ENCODE assay signal across 1 cellular context in the genomic region with DNA sequence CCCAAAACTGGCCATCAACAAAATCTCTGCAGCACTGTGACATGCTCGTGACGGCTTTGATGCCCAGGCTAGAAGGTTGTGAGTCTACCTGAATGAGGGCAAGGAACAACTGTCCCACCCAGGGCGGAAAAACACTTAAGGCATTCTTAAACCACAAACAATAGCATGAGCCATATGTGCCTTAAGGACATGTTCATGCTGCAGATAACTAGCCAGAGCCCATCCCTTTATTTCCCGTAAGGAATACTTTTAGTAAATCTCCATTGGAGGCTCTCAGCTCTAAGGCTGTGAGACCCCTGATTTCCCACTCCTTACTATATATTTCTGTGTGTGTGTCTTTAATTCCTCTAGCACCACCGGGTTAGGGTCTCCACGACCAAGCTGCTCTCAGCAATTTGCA.
TF ChIP-seq lines count a peak whose summit lies in the region.

No MANE protein-coding gene starts in this region.

TF ChIP-seq in neural cell, 6 proteins besides CTCF, POLR2A, EP300 and RAD21:
- no peak for TF ChIP-seq EZH2 (IDR thresholded peaks at IDR 0.05; ENCODE audit: borderline replicate concordance, insufficient read depth, low read length, poor library complexity, severe bottlenecking)
- TF ChIP-seq, protein P1, sequence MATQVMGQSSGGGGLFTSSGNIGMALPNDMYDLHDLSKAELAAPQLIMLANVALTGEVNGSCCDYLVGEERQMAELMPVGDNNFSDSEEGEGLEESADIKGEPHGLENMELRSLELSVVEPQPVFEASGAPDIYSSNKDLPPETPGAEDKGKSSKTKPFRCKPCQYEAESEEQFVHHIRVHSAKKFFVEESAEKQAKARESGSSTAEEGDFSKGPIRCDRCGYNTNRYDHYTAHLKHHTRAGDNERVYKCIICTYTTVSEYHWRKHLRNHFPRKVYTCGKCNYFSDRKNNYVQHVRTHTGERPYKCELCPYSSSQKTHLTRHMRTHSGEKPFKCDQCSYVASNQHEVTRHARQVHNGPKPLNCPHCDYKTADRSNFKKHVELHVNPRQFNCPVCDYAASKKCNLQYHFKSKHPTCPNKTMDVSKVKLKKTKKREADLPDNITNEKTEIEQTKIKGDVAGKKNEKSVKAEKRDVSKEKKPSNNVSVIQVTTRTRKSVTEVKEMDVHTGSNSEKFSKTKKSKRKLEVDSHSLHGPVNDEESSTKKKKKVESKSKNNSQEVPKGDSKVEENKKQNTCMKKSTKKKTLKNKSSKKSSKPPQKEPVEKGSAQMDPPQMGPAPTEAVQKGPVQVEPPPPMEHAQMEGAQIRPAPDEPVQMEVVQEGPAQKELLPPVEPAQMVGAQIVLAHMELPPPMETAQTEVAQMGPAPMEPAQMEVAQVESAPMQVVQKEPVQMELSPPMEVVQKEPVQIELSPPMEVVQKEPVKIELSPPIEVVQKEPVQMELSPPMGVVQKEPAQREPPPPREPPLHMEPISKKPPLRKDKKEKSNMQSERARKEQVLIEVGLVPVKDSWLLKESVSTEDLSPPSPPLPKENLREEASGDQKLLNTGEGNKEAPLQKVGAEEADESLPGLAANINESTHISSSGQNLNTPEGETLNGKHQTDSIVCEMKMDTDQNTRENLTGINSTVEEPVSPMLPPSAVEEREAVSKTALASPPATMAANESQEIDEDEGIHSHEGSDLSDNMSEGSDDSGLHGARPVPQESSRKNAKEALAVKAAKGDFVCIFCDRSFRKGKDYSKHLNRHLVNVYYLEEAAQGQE (IDR thresholded peaks at IDR 0.05; ENCODE audit: borderline replicate concordance) = no peak
- no peak for TF ChIP-seq POLR2AphosphoS5 (IDR thresholded peaks at IDR 0.05)
- no peak for TF ChIP-seq MXI1 (conservative IDR thresholded peaks at IDR 0.05; ENCODE audit: poor library complexity, severe bottlenecking)
- TF ChIP-seq SMC3 (conservative IDR thresholded peaks at IDR 0.05; ENCODE audit: poor library complexity) = no peak
- no peak for TF ChIP-seq TAF1 (IDR thresholded peaks at IDR 0.05; ENCODE audit: low read depth)
